12 cellular contexts compared by ENCODE assay signal in genomic region chr2:68722712-68723111, GRCh38. TPM values are rescaled to one million over a fixed set of nuclear protein-coding genes. Genes with fewer than 3 reads are reported as not detected.
DNase-seq lines count a peak whose midpoint lies in the region; ATAC-seq and TF ChIP-seq lines count a peak whose summit lies in the region.
"Had no signal": no experiment of that assay in that cellular context is flagged by ENCODE, and none has a peak within 500 bp of the region (broad histone marks: within the 10 kb centered on the region; RNA-seq: fewer than 3 reads in every experiment).

No MANE protein-coding gene starts in this region.

- H3K79me2 ChIP-seq in GM23248 (ENCODE audit: insufficient read depth): no peaks in the 10 kb centered on the region

- WGBS in GM23248 (ENCODE audit: low coverage in 1 of 2, low lambda C conversion rate in 2 of 2, missing lambda C conversion rate in 2 of 2), 2 experiments: 47 to 52% methylated on average over 8 of the region's 8 CpGs

- H3K36me3 Mint-ChIP-seq in CD4-positive, alpha-beta T cell (ENCODE audit: low read depth): no peaks in the 10 kb centered on the region

- ATAC-seq in CD4-positive, alpha-beta T cell (ENCODE audit: poor library complexity): no peak
- 0 out of 3 replicates have a peak, but pooled peaks have one; percentile 38 for ATAC-seq in SK-N-SH treated with all-trans-retinoic acid at 6 μM for 48 hours
- ATAC-seq in GM21737 (IDR thresholded peaks at IDR 0.05; ENCODE audit: unreplicated experiment): no peak
- no peak for ATAC-seq in GM18867 (IDR thresholded peaks at IDR 0.05; ENCODE audit: unreplicated experiment)
- ATAC-seq: activated CD4-positive, CD25-positive, alpha-beta regulatory T cell treated with anti-CD3 and anti-CD28 coated beads, Interleukin-2, amount 50 U/mL, for 24 hours had no signal

- no peak for TF ChIP-seq CTCF in CD4-positive, alpha-beta T cell (IDR thresholded peaks at IDR 0.05)

- no peak for DNase-seq in CD4-positive, alpha-beta T cell
- DNase-seq in GM23248: peak; percentile 21
- DNase-seq in iris pigment epithelial cell (ENCODE audit: low read depth): peak; percentile 26
- DNase-seq in middle frontal gyrus (ENCODE audit: extremely low spot score, low spot score): no peak
- DNase-seq: Caco-2, NCI-H345, retina had no signal

- POLR2A ChIA-PET in CD4-positive, alpha-beta T cell (lab: Charles Lee): interaction anchor here (0.9 to 7.8 kb wide), 11 partner anchors 11 to 255 kb away, joined by 3 to 79 read pairs (median 7); partner anchors contain the start of genes APLF, ARHGAP25 and FBXO48

- H2AFZ ChIP-seq in GM23248: no peak overlapping the region

- H3K4me1 ChIP-seq in GM23248 (ENCODE audit: insufficient read depth): no peaks in the 10 kb centered on the region
- H3K4me1 ChIP-seq: Caco-2 had no signal

- H3K36me3 ChIP-seq in GM23248 (ENCODE audit: low read depth): no peaks in the 10 kb centered on the region

- peak overlapping the region; percentile 83 for H3K27ac Mint-ChIP-seq in CD4-positive, alpha-beta T cell

- peaks cover 96% of the 10 kb centered on the region for H3K4me1 Mint-ChIP-seq in CD4-positive, alpha-beta T cell (ENCODE audit: low read depth)

- peaks cover under 1% of the 10 kb centered on the region; the same call in 1 of the 2 replicates for H3F3A ChIP-seq in GM23248 (ENCODE audit: insufficient read depth)

- H3K4me3 ChIP-seq in GM23248: no peak overlapping the region

- no peaks in the 10 kb centered on the region for H3K27me3 ChIP-seq in CD4-positive, alpha-beta T cell (ENCODE audit: control insufficient read depth, insufficient read depth, low read length)
- H3K27me3 ChIP-seq in GM23248 (replicated peaks; ENCODE audit: insufficient read depth): peaks cover 9% of the 10 kb centered on the region

- H3K9me3 Mint-ChIP-seq in CD4-positive, alpha-beta T cell: no peaks in the 10 kb centered on the region

- in situ Hi-C loops in GM23248 (cut with MboI): loop anchor here (25.0 kb wide), 1 partner anchor 235 kb away; no protein-coding TSS in a partner anchor

- no peak overlapping the region for H3K27ac ChIP-seq in CD4-positive, alpha-beta T cell (ENCODE audit: low read depth, low read length)
- no peak overlapping the region for H3K27ac ChIP-seq in GM23248
- H3K27ac ChIP-seq: epithelial cell of prostate had no signal

- no peaks in the 10 kb centered on the region for H4K20me1 ChIP-seq in GM23248 (ENCODE audit: insufficient read depth)

- no peaks in the 10 kb centered on the region for H3K27me3 Mint-ChIP-seq in CD4-positive, alpha-beta T cell

- CTCF ChIA-PET in CD4-positive, alpha-beta T cell (lab: Charles Lee): interaction anchor here (1.1 to 5.4 kb wide), 7 partner anchors 13 to 114 kb away, joined by 3 to 22 read pairs (median 5); no protein-coding TSS in a partner anchor

- intact Hi-C loops in CD4-positive, alpha-beta T cell (cut with DNase I, micrococcal nuclease): no loop called here

- H3K9me3 ChIP-seq in CD4-positive, alpha-beta T cell (ENCODE audit: control insufficient read depth, low read length): no peaks in the 10 kb centered on the region
- H3K9me3 ChIP-seq in GM23248 (ENCODE audit: low read depth): no peaks in the 10 kb centered on the region
- H3K9me3 ChIP-seq: Caco-2 had no signal

- no peak overlapping the region for H3K4me2 ChIP-seq in GM23248 (ENCODE audit: unreplicated experiment)

- no peak overlapping the region for H3K9ac ChIP-seq in GM23248

- H3K4me3 Mint-ChIP-seq in CD4-positive, alpha-beta T cell: no peak overlapping the region

- H3K9me2 ChIP-seq in GM23248 (ENCODE audit: insufficient read depth): no peaks in the 10 kb centered on the region

TF ChIP-seq in SK-N-SH treated with all-trans-retinoic acid at 6 μM for 48 hours, 23 proteins besides CTCF, POLR2A, EP300 and RAD21:
- TF ChIP-seq ZNF8 (CRISPR knock-in tag; IDR thresholded peaks at IDR 0.05) (no peak), ZFP30 (CRISPR knock-in tag; IDR thresholded peaks at IDR 0.05) (no peak), ESRRG (CRISPR knock-in tag; IDR thresholded peaks at IDR 0.05) (no peak), RARB (CRISPR knock-in tag; IDR thresholded peaks at IDR 0.05) (no peak), OSR1 (CRISPR knock-in tag; IDR thresholded peaks at IDR 0.05) (no peak), SNAI2 (CRISPR knock-in tag; IDR thresholded peaks at IDR 0.05) (no peak), ARNTL (CRISPR knock-in tag; IDR thresholded peaks at IDR 0.05; ENCODE audit: borderline replicate concordance, low read depth) (no peak), ZNF565 (CRISPR knock-in tag; conservative IDR thresholded peaks at IDR 0.05; ENCODE audit: low read depth) (no peak), CSDC2 (CRISPR knock-in tag; IDR thresholded peaks at IDR 0.05) (no peak), BACH2 (CRISPR knock-in tag; IDR thresholded peaks at IDR 0.05; ENCODE audit: borderline replicate concordance) (no peak), GLIS3 (CRISPR knock-in tag; IDR thresholded peaks at IDR 0.05) (no peak), TCF4 (CRISPR knock-in tag; IDR thresholded peaks at IDR 0.05; ENCODE audit: borderline replicate concordance) (no peak), TOX (CRISPR knock-in tag; IDR thresholded peaks at IDR 0.05; ENCODE audit: borderline replicate concordance) (no peak), TSHZ2 (CRISPR knock-in tag; IDR thresholded peaks at IDR 0.05) (no peak), ZNF70 (CRISPR knock-in tag; IDR thresholded peaks at IDR 0.05) (no peak)
- TF ChIP-seq, protein P1, sequence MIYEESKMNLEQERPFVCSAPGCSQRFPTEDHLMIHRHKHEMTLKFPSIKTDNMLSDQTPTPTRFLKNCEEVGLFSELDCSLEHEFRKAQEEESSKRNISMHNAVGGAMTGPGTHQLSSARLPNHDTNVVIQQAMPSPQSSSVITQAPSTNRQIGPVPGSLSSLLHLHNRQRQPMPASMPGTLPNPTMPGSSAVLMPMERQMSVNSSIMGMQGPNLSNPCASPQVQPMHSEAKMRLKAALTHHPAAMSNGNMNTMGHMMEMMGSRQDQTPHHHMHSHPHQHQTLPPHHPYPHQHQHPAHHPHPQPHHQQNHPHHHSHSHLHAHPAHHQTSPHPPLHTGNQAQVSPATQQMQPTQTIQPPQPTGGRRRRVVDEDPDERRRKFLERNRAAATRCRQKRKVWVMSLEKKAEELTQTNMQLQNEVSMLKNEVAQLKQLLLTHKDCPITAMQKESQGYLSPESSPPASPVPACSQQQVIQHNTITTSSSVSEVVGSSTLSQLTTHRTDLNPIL (CRISPR knock-in tag; IDR thresholded peaks at IDR 0.05; ENCODE audit: low read depth): no peak
- TF ChIP-seq, protein P2, sequence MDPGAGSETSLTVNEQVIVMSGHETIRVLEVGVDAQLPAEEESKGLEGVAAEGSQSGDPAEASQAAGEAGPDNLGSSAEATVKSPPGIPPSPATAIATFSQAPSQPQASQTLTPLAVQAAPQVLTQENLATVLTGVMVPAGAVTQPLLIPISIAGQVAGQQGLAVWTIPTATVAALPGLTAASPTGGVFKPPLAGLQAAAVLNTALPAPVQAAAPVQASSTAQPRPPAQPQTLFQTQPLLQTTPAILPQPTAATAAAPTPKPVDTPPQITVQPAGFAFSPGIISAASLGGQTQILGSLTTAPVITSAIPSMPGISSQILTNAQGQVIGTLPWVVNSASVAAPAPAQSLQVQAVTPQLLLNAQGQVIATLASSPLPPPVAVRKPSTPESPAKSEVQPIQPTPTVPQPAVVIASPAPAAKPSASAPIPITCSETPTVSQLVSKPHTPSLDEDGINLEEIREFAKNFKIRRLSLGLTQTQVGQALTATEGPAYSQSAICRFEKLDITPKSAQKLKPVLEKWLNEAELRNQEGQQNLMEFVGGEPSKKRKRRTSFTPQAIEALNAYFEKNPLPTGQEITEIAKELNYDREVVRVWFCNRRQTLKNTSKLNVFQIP (CRISPR knock-in tag; IDR thresholded peaks at IDR 0.05; ENCODE audit: borderline replicate concordance, low read depth): no peak
- TF ChIP-seq, protein P3, sequence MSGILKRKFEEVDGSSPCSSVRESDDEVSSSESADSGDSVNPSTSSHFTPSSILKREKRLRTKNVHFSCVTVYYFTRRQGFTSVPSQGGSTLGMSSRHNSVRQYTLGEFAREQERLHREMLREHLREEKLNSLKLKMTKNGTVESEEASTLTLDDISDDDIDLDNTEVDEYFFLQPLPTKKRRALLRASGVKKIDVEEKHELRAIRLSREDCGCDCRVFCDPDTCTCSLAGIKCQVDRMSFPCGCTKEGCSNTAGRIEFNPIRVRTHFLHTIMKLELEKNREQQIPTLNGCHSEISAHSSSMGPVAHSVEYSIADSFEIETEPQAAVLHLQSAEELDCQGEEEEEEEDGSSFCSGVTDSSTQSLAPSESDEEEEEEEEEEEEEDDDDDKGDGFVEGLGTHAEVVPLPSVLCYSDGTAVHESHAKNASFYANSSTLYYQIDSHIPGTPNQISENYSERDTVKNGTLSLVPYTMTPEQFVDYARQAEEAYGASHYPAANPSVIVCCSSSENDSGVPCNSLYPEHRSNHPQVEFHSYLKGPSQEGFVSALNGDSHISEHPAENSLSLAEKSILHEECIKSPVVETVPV (CRISPR knock-in tag; IDR thresholded peaks at IDR 0.05): no peak

RNA-seq across cellular contexts. Expression of gene ARHGAP25, which starts 11.9 kb away (rescaled TPM):
- 10 to 100 TPM; 39.3 to 41.8 TPM for total RNA-seq in CD4-positive, alpha-beta T cell
- not detected in 2 replicates for total RNA-seq in GM23248 (2014; rRNA removed; shearing (Covaris generic))
- polyA plus RNA-seq in GM23248 (2016; fragmentation: Nextera tagmentation; extraction: Ambion mirVana): not detected in 2 replicates

Comparison
In these comparisons a context has a peak if more than half of its experiments do, and no peak if none do; other contexts are left out.
1. DNase-seq: peak in GM23248 (single experiment) and iris pigment epithelial cell (single experiment); none in CD4-positive, alpha-beta T cell (0 of 10) and middle frontal gyrus (single experiment).
2. RNA of gene ARHGAP25, which starts 11.9 kb away (total RNA-seq): 39.3 to 41.8 TPM in CD4-positive, alpha-beta T cell; not detected in GM23248; every median in the first group is over 10 times any median in the second.